ENCODE assay signal across 32 cellular contexts in genomic region chr9:6408320-6408719, GRCh38.
"Had no signal": no experiment of that assay in that cellular context is flagged by ENCODE, and none has a peak within 500 bp of the region (broad histone marks: within the 10 kb centered on the region; RNA-seq: fewer than 3 reads in every experiment).

No MANE protein-coding gene starts in this region.

- FAIRE-seq: endothelial cell of umbilical vein, islet of Langerhans, urothelium cell line had no signal

- H3K9me3 ChIP-seq: esophagus squamous epithelium, heart right ventricle, lower lobe of right lung, ovary, psoas muscle, spleen, testis, tibial artery, upper lobe of left lung had no signal

- H3K4me1 ChIP-seq: lower lobe of right lung, psoas muscle, testis had no signal

- DNase-seq: dermis blood vessel endothelial cell; effector memory CD4-positive, alpha-beta T cell; erythroblast; esophagus squamous epithelium; foreskin melanocyte; glutamatergic neuron; heart right ventricle; hippocampal formation; kidney glomerular epithelial cell; left colon; left ventricle myocardium superior; lower lobe of right lung; naive thymus-derived CD8-positive, alpha-beta T cell; nephron progenitor cell; nucleus accumbens; ovary; posterior cingulate gyrus; psoas muscle; right cardiac atrium; spleen; stimulated activated CD4-positive, alpha-beta T cell treated with anti-CD3 and anti-CD28 coated beads, Interleukin-4, amount 100 ng/mL, for 4 hours; stimulated activated naive CD8-positive, alpha-beta T cell treated with anti-CD3 and anti-CD28 coated beads, Interleukin-15, Interleukin-2, amounts not matched to agents 100 U/mL and 50 U/mL, for 24 hours; substantia nigra; testis; tibial artery; upper lobe of left lung had no signal

- H3K27ac ChIP-seq: coronary artery, esophagus squamous epithelium, heart right ventricle, lower lobe of right lung, ovary, psoas muscle, skin epidermis, spleen, testis, tibial artery, upper lobe of left lung had no signal

- H3K36me3 ChIP-seq: esophagus squamous epithelium, heart right ventricle, lower lobe of right lung, ovary, spleen, tibial artery, upper lobe of left lung had no signal

- ATAC-seq: heart right ventricle; left colon; left ventricle myocardium superior; lower lobe of right lung; naive thymus-derived CD8-positive, alpha-beta T cell; psoas muscle; right cardiac atrium; stimulated activated memory B cell treated with anti-CD40 and anti-IgM and Interleukin-4, amounts not matched to agents 10 μg/mL and 1 μg/mL and 100 μg/mL, for 72 hours; stimulated activated naive CD8-positive, alpha-beta T cell treated with anti-CD3 and anti-CD28 coated beads, Interleukin-15, Interleukin-2, amounts not matched to agents 100 U/mL and 50 U/mL, for 24 hours had no signal

- H3K27me3 ChIP-seq: esophagus squamous epithelium, ovary, spleen, testis, upper lobe of left lung had no signal

- H3K4me3 ChIP-seq: coronary artery, esophagus squamous epithelium, heart right ventricle, lower lobe of right lung, ovary, psoas muscle, skin epidermis, spleen, testis, tibial artery, upper lobe of left lung had no signal
